Comparison of ENCODE assay signal across 1 cellular context in the genomic region with DNA sequence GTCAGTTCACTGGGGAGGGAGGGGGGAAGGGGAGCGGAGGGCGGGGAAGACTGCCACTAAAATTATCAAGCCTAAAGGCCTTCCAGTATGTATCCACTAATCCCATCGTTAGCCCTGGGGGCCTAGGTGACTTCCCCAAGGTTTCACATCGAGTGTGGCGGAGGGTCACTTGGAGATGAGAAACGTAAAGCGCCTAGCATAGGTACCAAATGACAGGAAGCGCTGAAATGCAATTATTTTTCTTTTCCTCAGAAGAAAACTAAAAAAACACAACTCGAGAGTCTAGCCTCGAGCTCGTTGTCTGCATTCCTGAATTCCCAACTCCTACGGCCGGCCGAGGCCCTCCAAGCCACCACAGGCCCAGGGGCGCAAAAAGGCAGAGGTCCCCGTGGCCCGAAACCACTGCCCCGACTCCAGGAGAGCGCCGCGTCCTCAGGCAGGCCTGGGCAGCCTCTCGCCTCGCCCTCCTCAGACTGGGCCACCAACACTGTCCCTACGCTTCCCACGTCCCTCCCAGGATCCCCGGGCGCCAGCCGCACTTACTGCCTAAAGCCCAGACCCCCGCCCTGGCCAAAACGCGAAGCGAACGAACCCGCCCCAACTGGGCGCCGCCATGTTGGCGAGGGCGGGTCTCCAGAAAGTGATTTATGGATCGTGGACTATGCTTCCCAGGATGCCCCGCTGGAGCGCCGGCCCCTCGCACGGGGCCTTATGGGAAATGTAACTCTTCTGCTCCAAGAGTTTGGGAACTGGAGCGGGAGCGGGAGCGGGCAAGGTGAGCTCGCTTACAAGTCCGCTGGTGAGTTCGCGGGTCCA.
TF ChIP-seq lines count a peak whose summit lies in the region.

A gene with protein sequence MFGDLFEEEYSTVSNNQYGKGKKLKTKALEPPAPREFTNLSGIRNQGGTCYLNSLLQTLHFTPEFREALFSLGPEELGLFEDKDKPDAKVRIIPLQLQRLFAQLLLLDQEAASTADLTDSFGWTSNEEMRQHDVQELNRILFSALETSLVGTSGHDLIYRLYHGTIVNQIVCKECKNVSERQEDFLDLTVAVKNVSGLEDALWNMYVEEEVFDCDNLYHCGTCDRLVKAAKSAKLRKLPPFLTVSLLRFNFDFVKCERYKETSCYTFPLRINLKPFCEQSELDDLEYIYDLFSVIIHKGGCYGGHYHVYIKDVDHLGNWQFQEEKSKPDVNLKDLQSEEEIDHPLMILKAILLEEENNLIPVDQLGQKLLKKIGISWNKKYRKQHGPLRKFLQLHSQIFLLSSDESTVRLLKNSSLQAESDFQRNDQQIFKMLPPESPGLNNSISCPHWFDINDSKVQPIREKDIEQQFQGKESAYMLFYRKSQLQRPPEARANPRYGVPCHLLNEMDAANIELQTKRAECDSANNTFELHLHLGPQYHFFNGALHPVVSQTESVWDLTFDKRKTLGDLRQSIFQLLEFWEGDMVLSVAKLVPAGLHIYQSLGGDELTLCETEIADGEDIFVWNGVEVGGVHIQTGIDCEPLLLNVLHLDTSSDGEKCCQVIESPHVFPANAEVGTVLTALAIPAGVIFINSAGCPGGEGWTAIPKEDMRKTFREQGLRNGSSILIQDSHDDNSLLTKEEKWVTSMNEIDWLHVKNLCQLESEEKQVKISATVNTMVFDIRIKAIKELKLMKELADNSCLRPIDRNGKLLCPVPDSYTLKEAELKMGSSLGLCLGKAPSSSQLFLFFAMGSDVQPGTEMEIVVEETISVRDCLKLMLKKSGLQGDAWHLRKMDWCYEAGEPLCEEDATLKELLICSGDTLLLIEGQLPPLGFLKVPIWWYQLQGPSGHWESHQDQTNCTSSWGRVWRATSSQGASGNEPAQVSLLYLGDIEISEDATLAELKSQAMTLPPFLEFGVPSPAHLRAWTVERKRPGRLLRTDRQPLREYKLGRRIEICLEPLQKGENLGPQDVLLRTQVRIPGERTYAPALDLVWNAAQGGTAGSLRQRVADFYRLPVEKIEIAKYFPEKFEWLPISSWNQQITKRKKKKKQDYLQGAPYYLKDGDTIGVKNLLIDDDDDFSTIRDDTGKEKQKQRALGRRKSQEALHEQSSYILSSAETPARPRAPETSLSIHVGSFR (minus strand): TSS at position 642 of the 816 bp plus-strand sequence. CDS start 1,228 bp downstream, outside the sequence.

TF ChIP-seq in K562, 482 proteins besides CTCF, POLR2A, EP300 and RAD21 (continued from another document):
- TF ChIP-seq, protein P1, sequence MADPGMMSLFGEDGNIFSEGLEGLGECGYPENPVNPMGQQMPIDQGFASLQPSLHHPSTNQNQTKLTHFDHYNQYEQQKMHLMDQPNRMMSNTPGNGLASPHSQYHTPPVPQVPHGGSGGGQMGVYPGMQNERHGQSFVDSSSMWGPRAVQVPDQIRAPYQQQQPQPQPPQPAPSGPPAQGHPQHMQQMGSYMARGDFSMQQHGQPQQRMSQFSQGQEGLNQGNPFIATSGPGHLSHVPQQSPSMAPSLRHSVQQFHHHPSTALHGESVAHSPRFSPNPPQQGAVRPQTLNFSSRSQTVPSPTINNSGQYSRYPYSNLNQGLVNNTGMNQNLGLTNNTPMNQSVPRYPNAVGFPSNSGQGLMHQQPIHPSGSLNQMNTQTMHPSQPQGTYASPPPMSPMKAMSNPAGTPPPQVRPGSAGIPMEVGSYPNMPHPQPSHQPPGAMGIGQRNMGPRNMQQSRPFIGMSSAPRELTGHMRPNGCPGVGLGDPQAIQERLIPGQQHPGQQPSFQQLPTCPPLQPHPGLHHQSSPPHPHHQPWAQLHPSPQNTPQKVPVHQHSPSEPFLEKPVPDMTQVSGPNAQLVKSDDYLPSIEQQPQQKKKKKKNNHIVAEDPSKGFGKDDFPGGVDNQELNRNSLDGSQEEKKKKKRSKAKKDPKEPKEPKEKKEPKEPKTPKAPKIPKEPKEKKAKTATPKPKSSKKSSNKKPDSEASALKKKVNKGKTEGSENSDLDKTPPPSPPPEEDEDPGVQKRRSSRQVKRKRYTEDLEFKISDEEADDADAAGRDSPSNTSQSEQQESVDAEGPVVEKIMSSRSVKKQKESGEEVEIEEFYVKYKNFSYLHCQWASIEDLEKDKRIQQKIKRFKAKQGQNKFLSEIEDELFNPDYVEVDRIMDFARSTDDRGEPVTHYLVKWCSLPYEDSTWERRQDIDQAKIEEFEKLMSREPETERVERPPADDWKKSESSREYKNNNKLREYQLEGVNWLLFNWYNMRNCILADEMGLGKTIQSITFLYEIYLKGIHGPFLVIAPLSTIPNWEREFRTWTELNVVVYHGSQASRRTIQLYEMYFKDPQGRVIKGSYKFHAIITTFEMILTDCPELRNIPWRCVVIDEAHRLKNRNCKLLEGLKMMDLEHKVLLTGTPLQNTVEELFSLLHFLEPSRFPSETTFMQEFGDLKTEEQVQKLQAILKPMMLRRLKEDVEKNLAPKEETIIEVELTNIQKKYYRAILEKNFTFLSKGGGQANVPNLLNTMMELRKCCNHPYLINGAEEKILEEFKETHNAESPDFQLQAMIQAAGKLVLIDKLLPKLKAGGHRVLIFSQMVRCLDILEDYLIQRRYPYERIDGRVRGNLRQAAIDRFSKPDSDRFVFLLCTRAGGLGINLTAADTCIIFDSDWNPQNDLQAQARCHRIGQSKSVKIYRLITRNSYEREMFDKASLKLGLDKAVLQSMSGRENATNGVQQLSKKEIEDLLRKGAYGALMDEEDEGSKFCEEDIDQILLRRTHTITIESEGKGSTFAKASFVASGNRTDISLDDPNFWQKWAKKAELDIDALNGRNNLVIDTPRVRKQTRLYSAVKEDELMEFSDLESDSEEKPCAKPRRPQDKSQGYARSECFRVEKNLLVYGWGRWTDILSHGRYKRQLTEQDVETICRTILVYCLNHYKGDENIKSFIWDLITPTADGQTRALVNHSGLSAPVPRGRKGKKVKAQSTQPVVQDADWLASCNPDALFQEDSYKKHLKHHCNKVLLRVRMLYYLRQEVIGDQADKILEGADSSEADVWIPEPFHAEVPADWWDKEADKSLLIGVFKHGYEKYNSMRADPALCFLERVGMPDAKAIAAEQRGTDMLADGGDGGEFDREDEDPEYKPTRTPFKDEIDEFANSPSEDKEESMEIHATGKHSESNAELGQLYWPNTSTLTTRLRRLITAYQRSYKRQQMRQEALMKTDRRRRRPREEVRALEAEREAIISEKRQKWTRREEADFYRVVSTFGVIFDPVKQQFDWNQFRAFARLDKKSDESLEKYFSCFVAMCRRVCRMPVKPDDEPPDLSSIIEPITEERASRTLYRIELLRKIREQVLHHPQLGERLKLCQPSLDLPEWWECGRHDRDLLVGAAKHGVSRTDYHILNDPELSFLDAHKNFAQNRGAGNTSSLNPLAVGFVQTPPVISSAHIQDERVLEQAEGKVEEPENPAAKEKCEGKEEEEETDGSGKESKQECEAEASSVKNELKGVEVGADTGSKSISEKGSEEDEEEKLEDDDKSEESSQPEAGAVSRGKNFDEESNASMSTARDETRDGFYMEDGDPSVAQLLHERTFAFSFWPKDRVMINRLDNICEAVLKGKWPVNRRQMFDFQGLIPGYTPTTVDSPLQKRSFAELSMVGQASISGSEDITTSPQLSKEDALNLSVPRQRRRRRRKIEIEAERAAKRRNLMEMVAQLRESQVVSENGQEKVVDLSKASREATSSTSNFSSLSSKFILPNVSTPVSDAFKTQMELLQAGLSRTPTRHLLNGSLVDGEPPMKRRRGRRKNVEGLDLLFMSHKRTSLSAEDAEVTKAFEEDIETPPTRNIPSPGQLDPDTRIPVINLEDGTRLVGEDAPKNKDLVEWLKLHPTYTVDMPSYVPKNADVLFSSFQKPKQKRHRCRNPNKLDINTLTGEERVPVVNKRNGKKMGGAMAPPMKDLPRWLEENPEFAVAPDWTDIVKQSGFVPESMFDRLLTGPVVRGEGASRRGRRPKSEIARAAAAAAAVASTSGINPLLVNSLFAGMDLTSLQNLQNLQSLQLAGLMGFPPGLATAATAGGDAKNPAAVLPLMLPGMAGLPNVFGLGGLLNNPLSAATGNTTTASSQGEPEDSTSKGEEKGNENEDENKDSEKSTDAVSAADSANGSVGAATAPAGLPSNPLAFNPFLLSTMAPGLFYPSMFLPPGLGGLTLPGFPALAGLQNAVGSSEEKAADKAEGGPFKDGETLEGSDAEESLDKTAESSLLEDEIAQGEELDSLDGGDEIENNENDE (IDR thresholded peaks at IDR 0.05; ENCODE audit: low read depth, low read length) = no peak
- no peak for TF ChIP-seq JUND (IDR thresholded peaks at IDR 0.05; ENCODE audit: borderline replicate concordance, low read depth, low read length)
- TF ChIP-seq JUND (tag; IDR thresholded peaks at IDR 0.05; ENCODE audit: borderline replicate concordance, low read depth, low read length) = no peak; the same call in 2 of the 3 replicates
- TF ChIP-seq PHB (CRISPR knock-in tag; IDR thresholded peaks at IDR 0.05) = no peak
- TF ChIP-seq, protein P2, sequence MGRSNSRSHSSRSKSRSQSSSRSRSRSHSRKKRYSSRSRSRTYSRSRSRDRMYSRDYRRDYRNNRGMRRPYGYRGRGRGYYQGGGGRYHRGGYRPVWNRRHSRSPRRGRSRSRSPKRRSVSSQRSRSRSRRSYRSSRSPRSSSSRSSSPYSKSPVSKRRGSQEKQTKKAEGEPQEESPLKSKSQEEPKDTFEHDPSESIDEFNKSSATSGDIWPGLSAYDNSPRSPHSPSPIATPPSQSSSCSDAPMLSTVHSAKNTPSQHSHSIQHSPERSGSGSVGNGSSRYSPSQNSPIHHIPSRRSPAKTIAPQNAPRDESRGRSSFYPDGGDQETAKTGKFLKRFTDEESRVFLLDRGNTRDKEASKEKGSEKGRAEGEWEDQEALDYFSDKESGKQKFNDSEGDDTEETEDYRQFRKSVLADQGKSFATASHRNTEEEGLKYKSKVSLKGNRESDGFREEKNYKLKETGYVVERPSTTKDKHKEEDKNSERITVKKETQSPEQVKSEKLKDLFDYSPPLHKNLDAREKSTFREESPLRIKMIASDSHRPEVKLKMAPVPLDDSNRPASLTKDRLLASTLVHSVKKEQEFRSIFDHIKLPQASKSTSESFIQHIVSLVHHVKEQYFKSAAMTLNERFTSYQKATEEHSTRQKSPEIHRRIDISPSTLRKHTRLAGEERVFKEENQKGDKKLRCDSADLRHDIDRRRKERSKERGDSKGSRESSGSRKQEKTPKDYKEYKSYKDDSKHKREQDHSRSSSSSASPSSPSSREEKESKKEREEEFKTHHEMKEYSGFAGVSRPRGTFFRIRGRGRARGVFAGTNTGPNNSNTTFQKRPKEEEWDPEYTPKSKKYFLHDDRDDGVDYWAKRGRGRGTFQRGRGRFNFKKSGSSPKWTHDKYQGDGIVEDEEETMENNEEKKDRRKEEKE (IDR thresholded peaks at IDR 0.05; ENCODE audit: borderline replicate concordance in 1 of 2, control insufficient read depth in 1 of 2, low read depth in 2 of 2, low read length in 1 of 2) = no peak
TF ChIP-seq in K562: peak in this region for 73.
